11 cellular contexts compared by ENCODE assay signal in genomic region chr11:82980292-82980691, GRCh38.
DNase-seq lines count a peak whose midpoint lies in the region; ATAC-seq, FAIRE-seq and TF ChIP-seq lines count a peak whose summit lies in the region.
"Had no signal": no experiment of that assay in that cellular context is flagged by ENCODE, and none has a peak within 500 bp of the region (broad histone marks: within the 10 kb centered on the region; RNA-seq: fewer than 3 reads in every experiment).

No MANE protein-coding gene starts in this region.

- no peak overlapping the region for H3K27ac ChIP-seq in right atrium auricular region

- H3K27me3 ChIP-seq in right atrium auricular region, result no peaks in the 10 kb centered on the region

- H3K4me1 ChIP-seq in right atrium auricular region, result no peaks in the 10 kb centered on the region

- POLR2A ChIA-PET in activated B cell treated with CpG ODN at 0.5 μM for 24 hours (lab: Charles Lee), result interaction anchor here (0.6 to 0.9 kb wide), 2 partner anchors 71 to 82 kb away, joined by 3 to 5 read pairs; no protein-coding TSS in a partner anchor

- H3K4me1 Mint-ChIP-seq in activated naive CD4-positive, alpha-beta T cell treated with anti-CD3 and anti-CD28 coated beads for 36 hours (ENCODE audit: low read depth), result peaks cover 58% of the 10 kb centered on the region
- peaks cover 22% of the 10 kb centered on the region for H3K4me1 Mint-ChIP-seq in activated naive CD4-positive, alpha-beta T cell treated with anti-CD3 and anti-CD28 coated beads, Interleukin-2, amount 10 ng/mL, durations not matched to agents 7 days and 5 days
- peaks cover 45% of the 10 kb centered on the region for H3K4me1 Mint-ChIP-seq in activated B cell treated with CpG ODN at 0.5 μM for 24 hours

- intact Hi-C loops in activated naive CD4-positive, alpha-beta T cell treated with anti-CD3 and anti-CD28 coated beads for 36 hours (cut with micrococcal nuclease), result loop anchor here (1.0 kb wide), 7 partner anchors 10 to 176 kb away; partner anchors contain the start of genes DDIAS and RAB30
- intact Hi-C loops in activated B cell treated with CpG ODN at 0.5 μM for 24 hours (cut with micrococcal nuclease) (no loop called here), posterior cingulate gyrus (cut with DNase I) (no loop called here)

- H3K27me3 Mint-ChIP-seq in activated naive CD4-positive, alpha-beta T cell treated with anti-CD3 and anti-CD28 coated beads for 36 hours (ENCODE audit: low read depth), result no peaks in the 10 kb centered on the region
- peaks cover 4% of the 10 kb centered on the region for H3K27me3 Mint-ChIP-seq in activated naive CD4-positive, alpha-beta T cell treated with anti-CD3 and anti-CD28 coated beads, Interleukin-2, amount 10 ng/mL, durations not matched to agents 7 days and 5 days
- no peaks in the 10 kb centered on the region for H3K27me3 Mint-ChIP-seq in activated B cell treated with CpG ODN at 0.5 μM for 24 hours

- H3K4me3 Mint-ChIP-seq in activated naive CD4-positive, alpha-beta T cell treated with anti-CD3 and anti-CD28 coated beads for 36 hours, result no peak overlapping the region
- H3K4me3 Mint-ChIP-seq in activated naive CD4-positive, alpha-beta T cell treated with anti-CD3 and anti-CD28 coated beads, Interleukin-2, amount 10 ng/mL, durations not matched to agents 7 days and 5 days, result no peak overlapping the region
- no peak overlapping the region for H3K4me3 Mint-ChIP-seq in activated B cell treated with CpG ODN at 0.5 μM for 24 hours

- FAIRE-seq in urothelium cell line (lab: Jason Lieb, UNC), result peak; percentile 97

- peaks cover 10% of the 10 kb centered on the region for H3K36me3 ChIP-seq in right atrium auricular region

- no peak overlapping the region for H3K4me3 ChIP-seq in fibroblast of villous mesenchyme (ENCODE audit: low read depth, low read length)
- H3K4me3 ChIP-seq in right atrium auricular region, result no peak overlapping the region

- CTCF ChIA-PET in activated naive CD4-positive, alpha-beta T cell treated with anti-CD3 and anti-CD28 coated beads for 36 hours (lab: Charles Lee), result interaction anchor here (0.6 to 1.0 kb wide), 3 partner anchors 10 to 16 kb away, joined by 3 to 5 read pairs (median 5); no protein-coding TSS in a partner anchor
- CTCF ChIA-PET in activated naive CD4-positive, alpha-beta T cell treated with anti-CD3 and anti-CD28 coated beads, Interleukin-2, amount 10 ng/mL, durations not matched to agents 7 days and 5 days (lab: Charles Lee), result interaction anchor here (0.8 kb wide), 1 partner anchor 27 kb away, joined by 3 read pairs; no protein-coding TSS in a partner anchor
- CTCF ChIA-PET in activated B cell treated with CpG ODN at 0.5 μM for 24 hours (lab: Charles Lee), result interaction anchor here (0.6 kb wide), 1 partner anchor 15 kb away, joined by 3 read pairs; no protein-coding TSS in a partner anchor

- TF ChIP-seq CTCF in activated B cell treated with CpG ODN at 0.5 μM for 24 hours (IDR thresholded peaks at IDR 0.05), result no peak
- no peak for TF ChIP-seq CTCF in fibroblast of villous mesenchyme (IDR thresholded peaks at IDR 0.05; ENCODE audit: insufficient read depth, low read depth, low read length)
- no peak for TF ChIP-seq CTCF in right atrium auricular region (IDR thresholded peaks at IDR 0.05)

- no peak for DNase-seq in activated naive CD4-positive, alpha-beta T cell treated with anti-CD3 and anti-CD28 coated beads for 36 hours
- no peak for DNase-seq in activated naive CD4-positive, alpha-beta T cell treated with anti-CD3 and anti-CD28 coated beads, Interleukin-2, amount 10 ng/mL, durations not matched to agents 7 days and 5 days
- DNase-seq in activated B cell treated with CpG ODN at 0.5 μM for 24 hours (no peak), fibroblast of villous mesenchyme (ENCODE audit: low read depth) (peak; percentile 59), urothelium cell line (ENCODE audit: low spot score) (peak; percentile 63), right atrium auricular region (ENCODE audit: low spot score) (no peak), posterior cingulate gyrus (no peak), retina (no peak)
- DNase-seq: effector CD4-positive, alpha-beta T cell; GOT3 had no signal

- H3K9me3 ChIP-seq in right atrium auricular region, result no peaks in the 10 kb centered on the region

- H3K36me3 Mint-ChIP-seq in activated naive CD4-positive, alpha-beta T cell treated with anti-CD3 and anti-CD28 coated beads for 36 hours (ENCODE audit: low read depth), result peaks cover 28% of the 10 kb centered on the region
- H3K36me3 Mint-ChIP-seq in activated naive CD4-positive, alpha-beta T cell treated with anti-CD3 and anti-CD28 coated beads, Interleukin-2, amount 10 ng/mL, durations not matched to agents 7 days and 5 days, result peaks cover 34% of the 10 kb centered on the region
- H3K36me3 Mint-ChIP-seq in activated B cell treated with CpG ODN at 0.5 μM for 24 hours (ENCODE audit: low read depth), result peaks cover 72% of the 10 kb centered on the region

- H3K27ac Mint-ChIP-seq in activated naive CD4-positive, alpha-beta T cell treated with anti-CD3 and anti-CD28 coated beads for 36 hours, result peak overlapping the region; percentile 59
- H3K27ac Mint-ChIP-seq in activated naive CD4-positive, alpha-beta T cell treated with anti-CD3 and anti-CD28 coated beads, Interleukin-2, amount 10 ng/mL, durations not matched to agents 7 days and 5 days, result no peak overlapping the region
- H3K27ac Mint-ChIP-seq in activated B cell treated with CpG ODN at 0.5 μM for 24 hours, result peak overlapping the region; percentile 22

- no peak for ATAC-seq in activated B cell treated with CpG ODN at 0.5 μM for 24 hours (ENCODE audit: low read depth)
- ATAC-seq: sciatic nerve had no signal

- H3K9me3 Mint-ChIP-seq in activated naive CD4-positive, alpha-beta T cell treated with anti-CD3 and anti-CD28 coated beads for 36 hours, result no peaks in the 10 kb centered on the region
- no peaks in the 10 kb centered on the region for H3K9me3 Mint-ChIP-seq in activated naive CD4-positive, alpha-beta T cell treated with anti-CD3 and anti-CD28 coated beads, Interleukin-2, amount 10 ng/mL, durations not matched to agents 7 days and 5 days
- no peaks in the 10 kb centered on the region for H3K9me3 Mint-ChIP-seq in activated B cell treated with CpG ODN at 0.5 μM for 24 hours

Comparison
In these comparisons a context has a peak if more than half of its experiments do, and no peak if none do; other contexts are left out.
1. DNase-seq: peak in fibroblast of villous mesenchyme (single experiment) and urothelium cell line (single experiment); none in activated naive CD4-positive, alpha-beta T cell treated with anti-CD3 and anti-CD28 coated beads for 36 hours (single experiment), activated naive CD4-positive, alpha-beta T cell treated with anti-CD3 and anti-CD28 coated beads, Interleukin-2, amount 10 ng/mL, durations not matched to agents 7 days and 5 days (single experiment), activated B cell treated with CpG ODN at 0.5 μM for 24 hours (single experiment), right atrium auricular region (single experiment), posterior cingulate gyrus (0 of 10) and retina (single experiment).